24 cellular contexts compared by ENCODE assay signal in the genomic region with DNA sequence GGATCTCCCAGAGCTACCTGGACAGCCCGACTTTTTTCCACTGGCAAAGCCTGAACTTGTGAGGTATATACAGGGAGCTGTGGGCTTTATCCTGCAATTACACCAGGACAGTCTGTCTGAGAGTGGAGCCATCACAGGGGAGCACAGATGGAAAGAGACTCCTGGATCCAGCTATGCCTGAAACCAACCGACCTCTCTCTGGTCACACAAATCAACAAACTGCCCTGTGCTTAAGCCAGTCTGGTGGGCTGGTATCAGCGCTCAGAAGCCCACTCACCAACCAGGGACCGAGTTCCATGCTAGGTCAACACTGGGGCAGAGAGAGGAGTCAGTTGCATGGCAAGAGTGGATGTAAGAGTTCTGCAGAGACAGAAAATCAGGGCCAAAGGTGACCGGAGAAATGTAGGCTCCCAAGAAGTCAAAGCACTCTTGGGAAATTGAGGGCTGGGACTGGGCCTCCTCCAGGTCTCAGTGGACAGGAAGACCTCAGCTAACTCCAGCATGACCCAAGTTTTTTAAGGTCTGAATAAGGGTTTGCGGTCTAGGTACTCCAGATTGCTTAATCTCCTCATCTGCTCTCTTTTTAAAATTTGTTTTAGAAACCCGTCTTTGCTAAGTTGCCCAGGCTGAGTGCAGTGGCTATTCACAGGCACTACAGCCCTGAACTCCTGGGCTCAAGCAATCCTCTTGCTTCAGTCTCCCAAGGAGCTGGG. TPM values are rescaled to one million over a fixed set of nuclear protein-coding genes. Genes with fewer than 3 reads are reported as not detected.
DNase-seq lines count a peak whose midpoint lies in the region; ATAC-seq, FAIRE-seq and TF ChIP-seq lines count a peak whose summit lies in the region.
"Had no signal": no experiment of that assay in that cellular context is flagged by ENCODE, and none has a peak within 500 bp of the region (broad histone marks: within the 10 kb centered on the region; RNA-seq: fewer than 3 reads in every experiment).

No MANE protein-coding gene starts in this region.

- H3K27ac Mint-ChIP-seq in type B pancreatic cell, result peak overlapping the region; percentile 16
- H3K27ac Mint-ChIP-seq: CD4-positive, alpha-beta memory T cell had no signal

- CTCF ChIA-PET in AG04450 (lab: Charles Lee) (no interaction called here), endothelial cell of umbilical vein (lab: Charles Lee) (no interaction called here)

- no peak overlapping the region for H3K9ac ChIP-seq in endothelial cell of umbilical vein (replicated peaks; ENCODE audit: extremely low read depth, insufficient read depth, low read length)
- H3K9ac ChIP-seq: BLaER1 treated with 17β-estradiol and CSF1 and Interleukin-3, amounts not matched to agents 10 nM and 100 nM had no signal

- peaks cover 4% of the 10 kb centered on the region for H3K9me3 Mint-ChIP-seq in type B pancreatic cell

- no peak overlapping the region for H3K4me3 Mint-ChIP-seq in type B pancreatic cell

- H2AFZ ChIP-seq in endothelial cell of umbilical vein (ENCODE audit: low read depth, low read length), result no peak overlapping the region

- H4K20me1 ChIP-seq in endothelial cell of umbilical vein (replicated peaks; ENCODE audit: control insufficient read depth, extremely low read depth, insufficient read depth, low read length), result no peaks in the 10 kb centered on the region

- peak; percentile 57 for FAIRE-seq in endothelial cell of umbilical vein (lab: Jason Lieb, UNC)
- FAIRE-seq: G401.6, RCC 7860 had no signal

- H3K36me3 ChIP-seq in RWPE2 (ENCODE audit: low read depth), result no peaks in the 10 kb centered on the region
- H3K36me3 ChIP-seq in endothelial cell of umbilical vein (ENCODE audit: control insufficient read depth in 2 of 2, extremely low read depth in 1 of 2, insufficient read depth in 2 of 2, low read length in 2 of 2), result no peaks in the 10 kb centered on the region
- H3K36me3 ChIP-seq: BLaER1 treated with 17β-estradiol and CSF1 and Interleukin-3, amounts not matched to agents 10 nM and 100 nM; SJCRH30 had no signal

- H3K9me3 ChIP-seq in AG04450 (ENCODE audit: control insufficient read depth, insufficient read depth, low read length), result peaks cover 15% of the 10 kb centered on the region
- H3K9me3 ChIP-seq in RWPE2 (ENCODE audit: severe bottlenecking), result no peaks in the 10 kb centered on the region
- H3K9me3 ChIP-seq in endothelial cell of umbilical vein (replicated peaks; ENCODE audit: control insufficient read depth, insufficient read depth, low read length), result no peaks in the 10 kb centered on the region

- H3K4me1 ChIP-seq in RWPE2 (ENCODE audit: insufficient read depth, poor library complexity, severe bottlenecking), result peaks cover 15% of the 10 kb centered on the region
- H3K4me1 ChIP-seq in endothelial cell of umbilical vein (ENCODE audit: control insufficient read depth, extremely low read depth, insufficient read depth, low read length), result peaks cover 13% of the 10 kb centered on the region

- TF ChIP-seq POLR2A in endothelial cell of umbilical vein (IDR thresholded peaks at IDR 0.05; ENCODE audit: low read depth, low read length) (no peak), GM18505 (IDR thresholded peaks at IDR 0.05; ENCODE audit: borderline replicate concordance, extremely low read depth, insufficient read depth, insufficient read length) (no peak)

- POLR2A ChIA-PET in AG04450 (lab: Yijun Ruan, JAX), result interaction anchor here (0.7 kb wide), 1 partner anchor 58 kb away, joined by 3 read pairs; no protein-coding TSS in a partner anchor
- POLR2A ChIA-PET in endothelial cell of umbilical vein (lab: Charles Lee), result no interaction called here

- DNase-seq in AG04450 (ENCODE audit: low read depth, low spot score), result no peak
- DNase-seq in RWPE2 (ENCODE audit: low spot score), result no peak
- no peak for DNase-seq in endothelial cell of umbilical vein (ENCODE audit: low read depth, low spot score)
- no peak for DNase-seq in type B pancreatic cell (ENCODE audit: extremely low spot score, unreplicated experiment)
- DNase-seq in head of caudate nucleus, result no peak
- DNase-seq: AML-193; CD4-positive, alpha-beta memory T cell; COR-L47; Kasumi-1; NCI-H1105; NCI-H1436 treated with DMSO at 0.1 percent for 48 hours; NCI-H187 treated with DMSO at 0.1 percent for 48 hours; NCI-H524 treated with DMSO at 0.1 percent for 48 hours; NCI-H774; SJCRH30 had no signal

- H3K4me3 ChIP-seq in AG04450 (ENCODE audit: low read depth, low read length) (no peak overlapping the region), RWPE2 (ENCODE audit: severe bottlenecking) (no peak overlapping the region), endothelial cell of umbilical vein (replicated peaks in 1 of 3; ENCODE audit: insufficient read depth in 1 of 3, low read depth in 1 of 3, low read length in 3 of 3) (no peak overlapping the region)
- H3K4me3 ChIP-seq: BLaER1 treated with 17β-estradiol and CSF1 and Interleukin-3, amounts not matched to agents 10 nM and 100 nM; SJCRH30 had no signal

- H3K79me2 ChIP-seq in endothelial cell of umbilical vein (ENCODE audit: control insufficient read depth, insufficient read depth, low read length), result peaks cover 3% of the 10 kb centered on the region

- ATAC-seq in RWPE2 (ENCODE audit: low read depth) (no peak), GM19351 (IDR thresholded peaks at IDR 0.05; ENCODE audit: unreplicated experiment) (no peak), GM18505 (IDR thresholded peaks at IDR 0.05; ENCODE audit: unreplicated experiment) (no peak)
- ATAC-seq: HCT116, Right ventricle myocardium inferior, SK-N-SH treated with all-trans-retinoic acid at 6 μM for 48 hours had no signal

- no peaks in the 10 kb centered on the region for H3K4me1 Mint-ChIP-seq in type B pancreatic cell (ENCODE audit: unreplicated experiment)

- H3K9me1 ChIP-seq in endothelial cell of umbilical vein (replicated peaks; ENCODE audit: control insufficient read depth, extremely low read depth, insufficient read depth, low read length), result no peaks in the 10 kb centered on the region

- intact Hi-C loops in endothelial cell of umbilical vein (cut with micrococcal nuclease), result loop anchor here (5.0 kb wide), 1 partner anchor 197 kb away; a partner anchor contains a TSS
- intact Hi-C loops in head of caudate nucleus (cut with DNase I), result no loop called here

- dilution Hi-C loops in endothelial cell of umbilical vein (cut with MboI; ENCODE audit: extremely low pct_ligation_motif_present, low sequenced_read_pairs), result no loop called here

- BruUV-seq in endothelial cell of umbilical vein (replicated peaks; lab: Mats Ljungman, UMichigan), result no TSS peak

- H3K4me2 ChIP-seq in endothelial cell of umbilical vein (ENCODE audit: insufficient read depth, low read length), result no peak overlapping the region

- H3K27me3 Mint-ChIP-seq in type B pancreatic cell, result peaks cover 23% of the 10 kb centered on the region

- H3K36me3 Mint-ChIP-seq in type B pancreatic cell, result peaks cover 4% of the 10 kb centered on the region

- H3K27ac ChIP-seq in AG04450 (ENCODE audit: low read depth, low read length) (peak overlapping the region; percentile 2), RWPE2 (ENCODE audit: poor library complexity, severe bottlenecking) (peak overlapping the region; percentile 33), endothelial cell of umbilical vein (ENCODE audit: insufficient read depth, low read depth, low read length) (no peak overlapping the region)
- H3K27ac ChIP-seq: BLaER1 treated with 17β-estradiol and CSF1 and Interleukin-3, amounts not matched to agents 10 nM and 100 nM; HL-60; SJCRH30 had no signal

- H3K27me3 ChIP-seq in AG04450 (ENCODE audit: control insufficient read depth, insufficient read depth, low read length) (no peaks in the 10 kb centered on the region), RWPE2 (ENCODE audit: insufficient read depth, poor library complexity, severe bottlenecking) (no peaks in the 10 kb centered on the region), endothelial cell of umbilical vein (ENCODE audit: control insufficient read depth in 2 of 2, insufficient read depth in 2 of 2, low read length in 2 of 2) (no peaks in the 10 kb centered on the region)
- H3K27me3 ChIP-seq: SJCRH30 had no signal

- TF ChIP-seq CTCF in AG04450 (IDR thresholded peaks at IDR 0.05; ENCODE audit: low read depth, low read length) (no peak), RWPE2 (IDR thresholded peaks at IDR 0.05; ENCODE audit: poor library complexity, severe bottlenecking) (no peak), endothelial cell of umbilical vein (IDR thresholded peaks at IDR 0.05; ENCODE audit: extremely low read depth in 1 of 2, insufficient read depth in 1 of 2, low read depth in 1 of 2, low read length in 2 of 2) (no peak), type B pancreatic cell (conservative IDR thresholded peaks at IDR 0.05) (no peak)

TF ChIP-seq in endothelial cell of umbilical vein, 7 proteins besides CTCF, POLR2A, EP300 and RAD21 (continues in another document):
- TF ChIP-seq GATA2 (IDR thresholded peaks at IDR 0.05; ENCODE audit: insufficient read depth, insufficient read length, low read depth, low read length) (no peak), FOS (IDR thresholded peaks at IDR 0.05; ENCODE audit: borderline replicate concordance, insufficient read depth, low read length) (no peak), MYC (IDR thresholded peaks at IDR 0.05; ENCODE audit: low read depth, low read length) (no peak)

RNA-seq across cellular contexts. Expression of a gene that starts 3.8 kb away (rescaled TPM):
- polyA plus RNA-seq in AG04450 (2011; rRNA removed), result 18.6 and 28.0 TPM in 2 replicates
- 18.2 and 19.4 TPM in 2 replicates for polyA minus RNA-seq in AG04450 (2011; rRNA and poly(A)+ RNA removed)
- total RNA-seq in endothelial cell of umbilical vein, result 52.4 and 76.0 TPM in 2 replicates
- 95.5 and 132 TPM in 2 replicates for polyA plus RNA-seq in endothelial cell of umbilical vein
- polyA plus RNA-seq in endothelial cell of umbilical vein (2011; cell fraction: cytosol; rRNA removed), result 53.7 and 82.1 TPM in 2 replicates
- 43.5 and 57.1 TPM in 2 replicates for polyA plus RNA-seq in endothelial cell of umbilical vein (2011; cell fraction: nucleus; rRNA removed)
- 42.0 and 58.4 TPM in 2 replicates for polyA plus RNA-seq in endothelial cell of umbilical vein (2012)
- 43.6 and 49.1 TPM in 2 replicates for polyA minus RNA-seq in endothelial cell of umbilical vein
- polyA minus RNA-seq in endothelial cell of umbilical vein (2011; cell fraction: cytosol; rRNA and poly(A)+ RNA removed), result 11.2 TPM
- polyA minus RNA-seq in endothelial cell of umbilical vein (2011; cell fraction: nucleus; rRNA and poly(A)+ RNA removed), result 10.4 and 18.2 TPM in 2 replicates
- 41.5 and 108 TPM in 2 replicates for total RNA-seq in type B pancreatic cell (ENCODE audit: low replicate concordance)
- total RNA-seq: CD4-positive, alpha-beta memory T cell had no signal
- polyA plus RNA-seq: CD4-positive, alpha-beta memory T cell had no signal

RNA-seq across cellular contexts. Expression of a gene that starts 46.4 kb away (rescaled TPM):
- polyA plus RNA-seq in AG04450 (2011; rRNA removed) (216 and 302 TPM in 2 replicates), endothelial cell of umbilical vein (715 and 879 TPM in 2 replicates)
- 247 and 292 TPM in 2 replicates for polyA minus RNA-seq in AG04450 (2011; rRNA and poly(A)+ RNA removed)
- total RNA-seq in endothelial cell of umbilical vein (236 and 286 TPM in 2 replicates), type B pancreatic cell (ENCODE audit: low replicate concordance) (182 and 198 TPM in 2 replicates)
- 471 and 517 TPM in 2 replicates for polyA plus RNA-seq in endothelial cell of umbilical vein (2011; cell fraction: cytosol; rRNA removed)
- 987 and 1,149 TPM in 2 replicates for polyA plus RNA-seq in endothelial cell of umbilical vein (2011; cell fraction: nucleus; rRNA removed)
- 309 and 348 TPM in 2 replicates for polyA plus RNA-seq in endothelial cell of umbilical vein (2012)
- polyA minus RNA-seq in endothelial cell of umbilical vein, result 491 and 545 TPM in 2 replicates
- polyA minus RNA-seq in endothelial cell of umbilical vein (2011; cell fraction: cytosol; rRNA and poly(A)+ RNA removed), result 48.3 TPM
- 226 and 241 TPM in 2 replicates for polyA minus RNA-seq in endothelial cell of umbilical vein (2011; cell fraction: nucleus; rRNA and poly(A)+ RNA removed)
